9 cellular contexts compared by ENCODE assay signal in the genomic region with DNA sequence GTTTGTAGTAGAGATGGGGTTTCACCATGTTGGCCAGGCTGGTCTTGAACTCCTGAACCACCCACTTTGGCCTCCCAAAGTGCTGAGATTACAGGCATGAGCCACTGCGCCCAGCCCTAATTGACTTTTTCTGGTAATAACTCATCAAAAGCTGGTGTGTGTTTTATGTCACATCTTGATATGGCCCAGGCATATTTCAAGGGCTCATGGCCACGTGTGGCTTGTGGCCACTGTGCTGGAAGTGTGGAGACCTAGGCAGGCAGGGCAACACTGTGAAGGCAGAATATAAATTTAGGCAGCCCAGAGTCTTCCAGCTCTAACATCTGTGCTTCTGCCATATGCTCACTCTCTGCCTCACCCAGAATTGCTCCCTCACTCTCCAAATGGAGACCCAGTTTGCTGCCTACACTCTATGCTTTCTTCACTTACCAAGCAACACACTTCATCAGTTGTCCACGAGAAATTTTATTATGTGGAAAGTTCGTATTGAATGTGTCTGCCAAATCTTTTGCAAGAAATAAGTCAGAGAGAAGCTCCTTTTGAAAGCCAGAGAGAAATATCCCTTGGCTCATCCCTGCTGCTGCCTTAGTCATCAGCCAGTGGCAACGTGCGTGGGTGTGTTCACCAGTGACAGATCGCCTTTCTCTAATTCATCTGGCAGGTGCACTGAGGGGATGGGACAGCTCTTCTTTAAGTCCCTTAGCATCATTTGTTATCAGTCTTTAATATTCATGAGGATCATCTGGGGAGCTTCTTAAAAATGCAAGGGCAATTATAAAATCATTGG.
DNase-seq lines count a peak whose midpoint lies in the region; ATAC-seq and TF ChIP-seq lines count a peak whose summit lies in the region.
"Had no signal": no experiment of that assay in that cellular context is flagged by ENCODE, and none has a peak within 500 bp of the region (broad histone marks: within the 10 kb centered on the region; RNA-seq: fewer than 3 reads in every experiment).

No MANE protein-coding gene starts in this region.

- peak overlapping the region; percentile 100 for H3K27ac ChIP-seq in OCI-LY1 (ENCODE audit: low read depth, low read length, poor library complexity, severe bottlenecking)
- H3K27ac ChIP-seq: WERI-Rb-1 had no signal

- no peaks in the 10 kb centered on the region for H3K79me2 ChIP-seq in OCI-LY1 (ENCODE audit: insufficient read depth, low read length)

- peak; percentile 13 for DNase-seq in NCI-H748 (lab: John Stamatoyannopoulos, UW; ENCODE audit: unreplicated experiment)
- DNase-seq in NCI-H748 treated with DMSO at 0.1 percent for 48 hours (lab: John Stamatoyannopoulos, UW): no peak
- peak; percentile 13 for DNase-seq in fibroblast of villous mesenchyme (ENCODE audit: low read depth)
- peak; percentile 45 to 51 for DNase-seq in stimulated activated CD4-positive, alpha-beta T cell treated with anti-CD3 and anti-CD28 coated beads, Interleukin-2, amount 100 ng/mL, for 48 hours
- no peak for DNase-seq in NCI-H2196 (lab: John Stamatoyannopoulos, UW; ENCODE audit: unreplicated experiment)
- DNase-seq: WERI-Rb-1 had no signal

- H3F3A ChIP-seq in OCI-LY1 (ENCODE audit: insufficient read depth, low read length): no peaks in the 10 kb centered on the region

- TF ChIP-seq CTCF in OCI-LY1 (IDR thresholded peaks at IDR 0.05; ENCODE audit: low read length) (no peak), fibroblast of villous mesenchyme (IDR thresholded peaks at IDR 0.05; ENCODE audit: insufficient read depth, low read depth, low read length) (no peak)

- no peak overlapping the region for H2AFZ ChIP-seq in OCI-LY1 (ENCODE audit: low read length)

- H3K4me1 ChIP-seq in OCI-LY1 (ENCODE audit: insufficient read depth, low read length, severe bottlenecking): peaks cover 89% of the 10 kb centered on the region

- no peak overlapping the region for H3K4me2 ChIP-seq in OCI-LY1 (ENCODE audit: low read length)

- H3K4me3 ChIP-seq in OCI-LY1 (ENCODE audit: low read depth, low read length, poor library complexity, severe bottlenecking) (no peak overlapping the region), fibroblast of villous mesenchyme (ENCODE audit: low read depth, low read length) (no peak overlapping the region)

- H4K20me1 ChIP-seq in OCI-LY1 (ENCODE audit: insufficient read depth, low read length): no peaks in the 10 kb centered on the region

- no peaks in the 10 kb centered on the region for H3K36me3 ChIP-seq in OCI-LY1 (ENCODE audit: insufficient read depth, low read length)
- H3K36me3 ChIP-seq: WERI-Rb-1 had no signal

- H3K27me3 ChIP-seq in OCI-LY1 (ENCODE audit: insufficient read depth, low read length): no peaks in the 10 kb centered on the region

- no peak for ATAC-seq in HG02970 (IDR thresholded peaks at IDR 0.05; ENCODE audit: low FRiP score, unreplicated experiment)
- no peak for ATAC-seq in GM18867 (IDR thresholded peaks at IDR 0.05; ENCODE audit: unreplicated experiment)

- no peaks in the 10 kb centered on the region for H3K9me2 ChIP-seq in OCI-LY1 (ENCODE audit: low read depth, low read length)

- H3K9ac ChIP-seq in OCI-LY1 (ENCODE audit: low read length): no peak overlapping the region

- H3K9me3 ChIP-seq in OCI-LY1 (ENCODE audit: low read length): no peaks in the 10 kb centered on the region

Comparison
In these comparisons a context has a peak if more than half of its experiments do, and no peak if none do; other contexts are left out.
1. DNase-seq: peak in NCI-H748 (single experiment), fibroblast of villous mesenchyme (single experiment) and stimulated activated CD4-positive, alpha-beta T cell treated with anti-CD3 and anti-CD28 coated beads, Interleukin-2, amount 100 ng/mL, for 48 hours (2 of 2); none in NCI-H748 treated with DMSO at 0.1 percent for 48 hours (single experiment) and NCI-H2196 (single experiment).